1 cellular context compared by ENCODE assay signal in the genomic region with DNA sequence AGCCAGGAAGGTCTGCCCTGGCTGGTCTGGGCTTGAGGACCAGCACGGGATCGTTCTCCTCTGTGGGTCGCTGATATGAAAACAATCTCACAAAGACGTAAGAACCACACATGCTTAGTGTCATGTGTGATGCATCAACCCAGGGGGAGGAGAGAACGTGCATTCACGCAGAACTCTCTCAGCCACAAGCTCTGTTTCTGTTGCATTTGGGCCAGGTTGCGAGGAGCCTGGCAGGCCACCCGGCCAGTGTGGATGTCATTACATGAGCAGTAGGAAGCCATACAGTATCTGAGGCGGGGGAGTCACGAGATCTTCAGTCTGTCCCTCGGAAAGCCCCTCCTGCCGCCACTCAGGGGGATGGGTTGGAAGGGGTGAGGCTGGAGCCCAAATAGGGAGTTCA.
TF ChIP-seq lines count a peak whose summit lies in the region.

No MANE protein-coding gene starts in this region.

TF ChIP-seq in K562, 482 proteins besides CTCF, POLR2A, EP300 and RAD21 (continued from another document):
- TF ChIP-seq, protein P1, sequence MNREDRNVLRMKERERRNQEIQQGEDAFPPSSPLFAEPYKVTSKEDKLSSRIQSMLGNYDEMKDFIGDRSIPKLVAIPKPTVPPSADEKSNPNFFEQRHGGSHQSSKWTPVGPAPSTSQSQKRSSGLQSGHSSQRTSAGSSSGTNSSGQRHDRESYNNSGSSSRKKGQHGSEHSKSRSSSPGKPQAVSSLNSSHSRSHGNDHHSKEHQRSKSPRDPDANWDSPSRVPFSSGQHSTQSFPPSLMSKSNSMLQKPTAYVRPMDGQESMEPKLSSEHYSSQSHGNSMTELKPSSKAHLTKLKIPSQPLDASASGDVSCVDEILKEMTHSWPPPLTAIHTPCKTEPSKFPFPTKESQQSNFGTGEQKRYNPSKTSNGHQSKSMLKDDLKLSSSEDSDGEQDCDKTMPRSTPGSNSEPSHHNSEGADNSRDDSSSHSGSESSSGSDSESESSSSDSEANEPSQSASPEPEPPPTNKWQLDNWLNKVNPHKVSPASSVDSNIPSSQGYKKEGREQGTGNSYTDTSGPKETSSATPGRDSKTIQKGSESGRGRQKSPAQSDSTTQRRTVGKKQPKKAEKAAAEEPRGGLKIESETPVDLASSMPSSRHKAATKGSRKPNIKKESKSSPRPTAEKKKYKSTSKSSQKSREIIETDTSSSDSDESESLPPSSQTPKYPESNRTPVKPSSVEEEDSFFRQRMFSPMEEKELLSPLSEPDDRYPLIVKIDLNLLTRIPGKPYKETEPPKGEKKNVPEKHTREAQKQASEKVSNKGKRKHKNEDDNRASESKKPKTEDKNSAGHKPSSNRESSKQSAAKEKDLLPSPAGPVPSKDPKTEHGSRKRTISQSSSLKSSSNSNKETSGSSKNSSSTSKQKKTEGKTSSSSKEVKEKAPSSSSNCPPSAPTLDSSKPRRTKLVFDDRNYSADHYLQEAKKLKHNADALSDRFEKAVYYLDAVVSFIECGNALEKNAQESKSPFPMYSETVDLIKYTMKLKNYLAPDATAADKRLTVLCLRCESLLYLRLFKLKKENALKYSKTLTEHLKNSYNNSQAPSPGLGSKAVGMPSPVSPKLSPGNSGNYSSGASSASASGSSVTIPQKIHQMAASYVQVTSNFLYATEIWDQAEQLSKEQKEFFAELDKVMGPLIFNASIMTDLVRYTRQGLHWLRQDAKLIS (CRISPR knock-in tag; IDR thresholded peaks at IDR 0.05), result no peak
- TF ChIP-seq ZNF507 (tag; conservative IDR thresholded peaks at IDR 0.05) (no peak), SNRNP70 (optimal IDR thresholded peaks at IDR 0.05; ENCODE audit: low read depth, low read length) (no peak), RBBP5 (IDR thresholded peaks at IDR 0.05; ENCODE audit: borderline replicate concordance, insufficient read depth, low read length, poor library complexity, severe bottlenecking) (no peak), FOSL1 (tag; conservative IDR thresholded peaks at IDR 0.05) (no peak), TEAD4 (IDR thresholded peaks at IDR 0.05; ENCODE audit: low read length) (no peak), TEAD4 (CRISPR knock-in tag; IDR thresholded peaks at IDR 0.05; ENCODE audit: borderline replicate concordance) (no peak), ZNF551 (CRISPR knock-in tag; IDR thresholded peaks at IDR 0.05) (no peak), SMARCB1 (IDR thresholded peaks at IDR 0.05; ENCODE audit: insufficient read length, low read depth) (no peak), NR1H2 (CRISPR knock-in tag; IDR thresholded peaks at IDR 0.05) (no peak), BHLHE40 (IDR thresholded peaks at IDR 0.05; ENCODE audit: low read length) (no peak), ARHGAP35 (IDR thresholded peaks at IDR 0.05; ENCODE audit: partially characterized antibody) (no peak), CAMTA2 (CRISPR knock-in tag; conservative IDR thresholded peaks at IDR 0.05) (no peak)
- TF ChIP-seq, protein P2, sequence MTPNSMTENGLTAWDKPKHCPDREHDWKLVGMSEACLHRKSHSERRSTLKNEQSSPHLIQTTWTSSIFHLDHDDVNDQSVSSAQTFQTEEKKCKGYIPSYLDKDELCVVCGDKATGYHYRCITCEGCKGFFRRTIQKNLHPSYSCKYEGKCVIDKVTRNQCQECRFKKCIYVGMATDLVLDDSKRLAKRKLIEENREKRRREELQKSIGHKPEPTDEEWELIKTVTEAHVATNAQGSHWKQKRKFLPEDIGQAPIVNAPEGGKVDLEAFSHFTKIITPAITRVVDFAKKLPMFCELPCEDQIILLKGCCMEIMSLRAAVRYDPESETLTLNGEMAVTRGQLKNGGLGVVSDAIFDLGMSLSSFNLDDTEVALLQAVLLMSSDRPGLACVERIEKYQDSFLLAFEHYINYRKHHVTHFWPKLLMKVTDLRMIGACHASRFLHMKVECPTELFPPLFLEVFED (CRISPR knock-in tag; conservative IDR thresholded peaks at IDR 0.05), result no peak
